ENCODE assay signal across 24 cellular contexts in the genomic region with DNA sequence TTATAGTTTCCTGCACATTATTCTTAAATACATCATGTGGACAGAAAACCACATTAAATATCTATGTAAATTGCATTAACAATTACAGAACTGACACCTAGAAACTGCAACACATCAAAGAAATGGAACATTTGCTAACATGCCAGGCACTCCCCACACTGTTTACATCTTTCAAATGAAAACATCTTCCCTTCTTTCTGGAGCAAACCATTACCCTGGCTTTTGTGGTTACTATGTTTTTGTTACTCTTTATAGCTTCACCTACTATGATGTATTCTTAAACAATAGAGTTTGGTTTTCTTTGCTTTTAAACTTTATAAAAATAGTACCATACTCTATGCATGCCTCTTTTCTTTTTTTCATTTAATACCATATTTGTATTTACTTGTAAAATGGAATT.
"Had no signal": no experiment of that assay in that cellular context is flagged by ENCODE, and none has a peak within 500 bp of the region (broad histone marks: within the 10 kb centered on the region; RNA-seq: fewer than 3 reads in every experiment).

No MANE protein-coding gene starts in this region.

- DNase-seq: activated CD4-positive, CD25-positive, alpha-beta regulatory T cell; activated CD8-positive, alpha-beta memory T cell treated with anti-CD3 and anti-CD28 coated beads, Interleukin-2, amount 50 U/mL, for 4 hours; activated CD8-positive, alpha-beta T cell treated with anti-CD3 and anti-CD28 coated beads for 36 hours; activated gamma-delta T cell treated with Interleukin-2 at 50 U/mL for 16 hours; activated naive CD4-positive, alpha-beta T cell treated with anti-CD3 and anti-CD28 coated beads, Interleukin-2, amount 10 ng/mL, durations not matched to agents 7 days and 5 days; activated naive CD8-positive, alpha-beta T cell treated with anti-CD3 and anti-CD28 coated beads for 36 hours; activated T-cell treated with anti-CD3 and anti-CD28 coated beads, Interleukin-2, amount 50 U/mL, for 72 hours; anterior cingulate cortex; MG63; MV-4-11; NCI-H1092 treated with DMSO at 0.1 percent for 48 hours; NCI-H1417 treated with DMSO at 0.1 percent for 48 hours; NCI-H1694; NCI-H2029; NCI-H510A treated with DMSO at 0.1 percent for 48 hours; NCI-H69; SHP77; SW 1271; T-helper 17 cell; T-helper 9 cell had no signal

- H3K4me3 ChIP-seq: MG63, SJSA1 had no signal

- ATAC-seq: activated CD8-positive, alpha-beta T cell treated with anti-CD3 and anti-CD28 coated beads for 36 hours; activated T-cell treated with anti-CD3 and anti-CD28 coated beads, Interleukin-2, amount 50 U/mL, for 72 hours; SK-N-SH treated with all-trans-retinoic acid at 6 μM for 48 hours; T-helper 17 cell had no signal

- FAIRE-seq: RCC 7860, TTC549 had no signal
